ENCODE assay signal across 26 cellular contexts in the genomic region with DNA sequence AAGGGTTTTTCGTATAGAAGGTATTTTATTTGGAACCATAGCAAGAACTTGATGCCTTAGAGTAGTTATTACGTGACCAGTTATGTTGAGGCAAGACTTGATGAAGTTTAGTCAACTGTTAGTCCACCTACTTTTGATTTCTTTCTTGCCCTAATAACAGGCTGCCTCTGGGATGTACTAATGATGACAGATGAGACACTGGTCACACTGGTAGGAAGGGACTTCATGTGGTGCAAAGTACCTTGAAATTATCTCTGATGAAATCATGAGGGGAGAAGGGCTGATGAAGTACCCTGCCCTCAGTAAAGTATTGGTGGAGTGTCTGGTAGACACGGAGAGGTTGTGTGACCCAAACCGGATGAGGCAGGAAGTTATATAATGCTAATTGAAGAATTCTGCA. TPM values are rescaled to one million over a fixed set of nuclear protein-coding genes. Genes with fewer than 3 reads are reported as not detected.
A peak's percentile ranks its signal among the peaks of the same experiment; 100 is the strongest.
DNase-seq lines count a peak whose midpoint lies in the region; ATAC-seq and TF ChIP-seq lines count a peak whose summit lies in the region.
"Had no signal": no experiment of that assay in that cellular context is flagged by ENCODE, and none has a peak within 500 bp of the region (broad histone marks: within the 10 kb centered on the region; RNA-seq: fewer than 3 reads in every experiment).

No MANE protein-coding gene starts in this region.

- no peak overlapping the region for H3K4me3 ChIP-seq in CD8-positive, alpha-beta T cell (ENCODE audit: low read depth, low read length)
- H3K4me3 ChIP-seq: BLaER1 treated with 17β-estradiol and CSF1 and Interleukin-3, amounts not matched to agents 10 nM and 100 nM; PC-9; SJSA1 had no signal

- DNase-seq in activated naive CD8-positive, alpha-beta T cell treated with anti-CD3 and anti-CD28 coated beads, Interleukin-2, amount 50 U/mL, for 24 hours = no peak
- DNase-seq in CD8-positive, alpha-beta T cell = no peak
- DNase-seq in NCI-H2227 (lab: John Stamatoyannopoulos, UW; ENCODE audit: unreplicated experiment) (peak; percentile 45), NCI-H345 (lab: John Stamatoyannopoulos, UW) (no peak), HuH-7.5 (ENCODE audit: low spot score) (no peak)
- no peak for DNase-seq in naive thymus-derived CD8-positive, alpha-beta T cell
- DNase-seq: Calu3, DMS79 treated with DMSO at 0.1 percent for 48 hours, GF-D8, HCEC 1CT, KG1, NCI-H1092, NCI-H1417 treated with DMSO at 0.1 percent for 48 hours, NCI-H187 treated with DMSO at 0.1 percent for 48 hours, NCI-H2171 treated with DMSO at 0.1 percent for 48 hours, NCI-H446 treated with DMSO at 0.1 percent for 48 hours, NCI-H526, NCI-H82, PC-9 had no signal

- H3K36me3 ChIP-seq in CD8-positive, alpha-beta T cell (ENCODE audit: insufficient read depth, low read length) = no peaks in the 10 kb centered on the region

- H3K4me3 Mint-ChIP-seq in activated naive CD8-positive, alpha-beta T cell = peak overlapping the region; percentile 8
- H3K4me3 Mint-ChIP-seq in activated naive CD8-positive, alpha-beta T cell treated with anti-CD3 and anti-CD28 coated beads, Interleukin-2, amount 50 U/mL, for 24 hours = no peak overlapping the region
- H3K4me3 Mint-ChIP-seq in CD8-positive, alpha-beta T cell = peak overlapping the region; percentile 15
- peak overlapping the region in 6 of 10 donors; percentile 4 to 70 (median 38) for H3K4me3 Mint-ChIP-seq in naive thymus-derived CD8-positive, alpha-beta T cell

- peaks cover 53% of the 10 kb centered on the region for H3K4me1 Mint-ChIP-seq in activated naive CD8-positive, alpha-beta T cell (ENCODE audit: low read depth)
- H3K4me1 Mint-ChIP-seq in activated naive CD8-positive, alpha-beta T cell treated with anti-CD3 and anti-CD28 coated beads, Interleukin-2, amount 50 U/mL, for 24 hours = peaks cover 37% of the 10 kb centered on the region
- peaks cover 57% of the 10 kb centered on the region for H3K4me1 Mint-ChIP-seq in CD8-positive, alpha-beta T cell (ENCODE audit: low read depth)
- peaks cover 25 to 61% (median 51%) of the 10 kb centered on the region in 4 donors for H3K4me1 Mint-ChIP-seq in naive thymus-derived CD8-positive, alpha-beta T cell

- peaks cover 20% of the 10 kb centered on the region for H3K4me1 ChIP-seq in CD8-positive, alpha-beta T cell (ENCODE audit: insufficient read depth, low read length)
- H3K4me1 ChIP-seq: SJSA1 had no signal

- H3K9me3 ChIP-seq in CD8-positive, alpha-beta T cell (ENCODE audit: low read length) = no peaks in the 10 kb centered on the region
- H3K9me3 ChIP-seq: SJSA1 had no signal

- CTCF ChIA-PET in CD8-positive, alpha-beta T cell (lab: Charles Lee) = no interaction called here

- H3K9me3 Mint-ChIP-seq in activated naive CD8-positive, alpha-beta T cell (ENCODE audit: low read depth) = no peaks in the 10 kb centered on the region
- peaks cover 8% of the 10 kb centered on the region for H3K9me3 Mint-ChIP-seq in activated naive CD8-positive, alpha-beta T cell treated with anti-CD3 and anti-CD28 coated beads, Interleukin-2, amount 50 U/mL, for 24 hours
- no peaks in the 10 kb centered on the region for H3K9me3 Mint-ChIP-seq in CD8-positive, alpha-beta T cell
- H3K9me3 Mint-ChIP-seq in naive thymus-derived CD8-positive, alpha-beta T cell = peaks cover 0 to 4% (median 0%) of the 10 kb centered on the region in 9 donors

- no peaks in the 10 kb centered on the region for H3K36me3 Mint-ChIP-seq in activated naive CD8-positive, alpha-beta T cell
- peaks cover 9% of the 10 kb centered on the region for H3K36me3 Mint-ChIP-seq in activated naive CD8-positive, alpha-beta T cell treated with anti-CD3 and anti-CD28 coated beads, Interleukin-2, amount 50 U/mL, for 24 hours (ENCODE audit: low read depth)
- H3K36me3 Mint-ChIP-seq in CD8-positive, alpha-beta T cell = peaks cover 3% of the 10 kb centered on the region
- peaks cover 0 to 11% (median 3%) of the 10 kb centered on the region in 3 donors for H3K36me3 Mint-ChIP-seq in naive thymus-derived CD8-positive, alpha-beta T cell

- no peak overlapping the region for H3K27ac ChIP-seq in CD8-positive, alpha-beta T cell (ENCODE audit: low read depth, low read length)
- H3K27ac ChIP-seq: BLaER1 treated with 17β-estradiol and CSF1 and Interleukin-3, amounts not matched to agents 10 nM and 100 nM; PC-9; SJSA1 had no signal

- TF ChIP-seq CTCF in CD8-positive, alpha-beta T cell (IDR thresholded peaks at IDR 0.05) = no peak

- no peaks in the 10 kb centered on the region for H3K27me3 ChIP-seq in CD8-positive, alpha-beta T cell (ENCODE audit: insufficient read depth, low read length)
- H3K27me3 ChIP-seq: BLaER1 treated with 17β-estradiol and CSF1 and Interleukin-3, amounts not matched to agents 10 nM and 100 nM; SJSA1 had no signal

- ATAC-seq in activated naive CD8-positive, alpha-beta T cell treated with anti-CD3 and anti-CD28 coated beads, Interleukin-2, amount 50 U/mL, for 24 hours = no peak
- ATAC-seq in CD8-positive, alpha-beta T cell = no peak
- no peak for ATAC-seq in naive thymus-derived CD8-positive, alpha-beta T cell
- ATAC-seq in HG03097 (IDR thresholded peaks at IDR 0.05; ENCODE audit: low FRiP score, unreplicated experiment) = no peak
- ATAC-seq: Right ventricle myocardium inferior had no signal

- peak overlapping the region; percentile 37 for H3K27ac Mint-ChIP-seq in activated naive CD8-positive, alpha-beta T cell
- H3K27ac Mint-ChIP-seq in activated naive CD8-positive, alpha-beta T cell treated with anti-CD3 and anti-CD28 coated beads, Interleukin-2, amount 50 U/mL, for 24 hours = no peak overlapping the region
- peak overlapping the region; percentile 47 for H3K27ac Mint-ChIP-seq in CD8-positive, alpha-beta T cell
- H3K27ac Mint-ChIP-seq in naive thymus-derived CD8-positive, alpha-beta T cell = peak overlapping the region in 7 of 10 donors; percentile 5 to 77 (median 53)

- POLR2A ChIA-PET in CD8-positive, alpha-beta T cell (lab: Charles Lee) = no interaction called here
- POLR2A ChIA-PET in naive thymus-derived CD8-positive, alpha-beta T cell (lab: Charles Lee) = no interaction called here

- intact Hi-C loops in CD8-positive, alpha-beta T cell (cut with DNase I, micrococcal nuclease) = loop anchor here (1.0 to 10.0 kb wide), 3 partner anchors 41 to 912 kb away; partner anchors contain the start of genes COPS7B (in 1 of the 2), NPPC (in 1 of the 2), PDE6D (in 1 of the 2) and PSMD1 (in 1 of the 2)

- no peaks in the 10 kb centered on the region for H3K27me3 Mint-ChIP-seq in activated naive CD8-positive, alpha-beta T cell
- H3K27me3 Mint-ChIP-seq in activated naive CD8-positive, alpha-beta T cell treated with anti-CD3 and anti-CD28 coated beads, Interleukin-2, amount 50 U/mL, for 24 hours = no peaks in the 10 kb centered on the region
- no peaks in the 10 kb centered on the region for H3K27me3 Mint-ChIP-seq in CD8-positive, alpha-beta T cell (ENCODE audit: low read depth)
- no peaks in the 10 kb centered on the region for H3K27me3 Mint-ChIP-seq in naive thymus-derived CD8-positive, alpha-beta T cell

RNA-seq across cellular contexts. Expression of gene DIS3L2, which starts 5.4 kb away (rescaled TPM):
- 10 to 100 TPM; 46.9 to 56.5 TPM for total RNA-seq in CD8-positive, alpha-beta T cell
- total RNA-seq in naive thymus-derived CD8-positive, alpha-beta T cell = 10 to 100 TPM; 59.0 to 59.1 TPM
- 10 to 100 TPM; 12.5 to 17.2 (median 16.4) TPM for polyA plus RNA-seq in naive thymus-derived CD8-positive, alpha-beta T cell

RNA-seq across cellular contexts. Expression of gene NPPC, which starts 40.7 kb away (rescaled TPM):
- total RNA-seq in CD8-positive, alpha-beta T cell = under 1 TPM; 0.33 to 1.00 TPM
- not detected for total RNA-seq in naive thymus-derived CD8-positive, alpha-beta T cell
- polyA plus RNA-seq in naive thymus-derived CD8-positive, alpha-beta T cell = under 1 TPM in 1 of 3 donors, not detected in 2; 0.27 TPM
- total RNA-seq: Calu3, PC-9, RPMI7951, SJSA1 had no signal
- polyA plus RNA-seq: AG04450 had no signal
